In genomic region chr3:124442463-124442862, GRCh38 we compare ENCODE assay signal across 18 cellular contexts.
A peak's percentile ranks its signal among the peaks of the same experiment; 100 is the strongest.
DNase-seq lines count a peak whose midpoint lies in the region; ATAC-seq, FAIRE-seq and TF ChIP-seq lines count a peak whose summit lies in the region.
"Had no signal": no experiment of that assay in that cellular context is flagged by ENCODE, and none has a peak within 500 bp of the region (broad histone marks: within the 10 kb centered on the region; RNA-seq: fewer than 3 reads in every experiment).

No MANE protein-coding gene starts in this region.

- intact Hi-C loops in PC-3 (cut with micrococcal nuclease): no loop called here
- intact Hi-C loops in dorsolateral prefrontal cortex (cut with DNase I): no loop called here
- intact Hi-C loops in kidney (cut with DNase I): no loop called here

- TF ChIP-seq CTCF in PC-3 (conservative IDR thresholded peaks at IDR 0.05; ENCODE audit: low read depth, low read length): no peak; the same call in 1 of the 2 replicates
- no peak for TF ChIP-seq CTCF in dorsolateral prefrontal cortex (IDR thresholded peaks at IDR 0.05 in 54 of 56, conservative IDR thresholded peaks at IDR 0.05 in 2 of 56; ENCODE audit: low read depth in 1 of 56, partially characterized antibody in 56 of 56)
- no peak for TF ChIP-seq CTCF in kidney (IDR thresholded peaks at IDR 0.05; ENCODE audit: borderline replicate concordance, extremely low read depth, insufficient read depth)

- H3K9ac ChIP-seq in PC-3 (ENCODE audit: low read length) (no peak overlapping the region), kidney (ENCODE audit: low read length in 2 of 2) (no peak overlapping the region)

- no peak for ATAC-seq in PC-3
- ATAC-seq: Panc1 had no signal

- no peaks in the 10 kb centered on the region for H3K4me1 ChIP-seq in PC-3 (ENCODE audit: insufficient read depth, low read length)
- no peaks in the 10 kb centered on the region for H3K4me1 ChIP-seq in kidney (ENCODE audit: control insufficient read depth in 1 of 2, insufficient read depth in 1 of 2, low read depth in 1 of 2, low read length in 2 of 2)

- no TSS peak for BruUV-seq in PC-3 (replicated peaks; lab: Mats Ljungman, UMichigan)

- CTCF ChIA-PET in PC-3 (lab: Charles Lee): no interaction called here

- no peaks in the 10 kb centered on the region for H3K79me2 ChIP-seq in PC-3 (ENCODE audit: low read length)

- DNase-seq in H54 (ENCODE audit: insufficient read length, low spot score) (peak; percentile 5), PC-3 (peak; percentile 21), dorsolateral prefrontal cortex (no peak), kidney (no peak), NCI-H524 (lab: John Stamatoyannopoulos, UW) (no peak), AG08396 (ENCODE audit: low spot score) (no peak)
- no peak for DNase-seq in central memory CD4-positive, alpha-beta T cell
- DNase-seq: Calu3, DMS79 treated with DMSO at 0.1 percent for 48 hours, Kasumi-1, MG63, NCI-H2029 treated with DMSO at 0.1 percent for 48 hours, NCI-H69, SIG-M5 had no signal

- FAIRE-seq in H54 (lab: Jason Lieb, UNC): no peak
- FAIRE-seq in kidney (lab: Jason Lieb, UNC): no peak
- FAIRE-seq: H1 had no signal

- POLR2A ChIA-PET in PC-3 (lab: Charles Lee; ENCODE audit: unreplicated experiment): no interaction called here

- no peak for TF ChIP-seq POLR2A in H54 (IDR thresholded peaks at IDR 0.05; ENCODE audit: low read depth, low read length)

- H2AFZ ChIP-seq in PC-3 (ENCODE audit: low read length): no peak overlapping the region

- H3K4me3 ChIP-seq in PC-3 (ENCODE audit: low read length) (no peak overlapping the region), dorsolateral prefrontal cortex (no peak overlapping the region), kidney (ENCODE audit: low read length in 2 of 2) (no peak overlapping the region)
- H3K4me3 ChIP-seq: MG63, SK-N-MC had no signal

- H3K27ac ChIP-seq in PC-3 (ENCODE audit: low read length): no peak overlapping the region
- peak overlapping the region in 52 of 59 donors; percentile 0 to 85 (median 64) for H3K27ac ChIP-seq in dorsolateral prefrontal cortex
- no peak overlapping the region for H3K27ac ChIP-seq in kidney (ENCODE audit: low read depth in 2 of 2, low read length in 2 of 2)
- H3K27ac ChIP-seq: HL-60, SK-N-MC had no signal

- H3K36me3 ChIP-seq in PC-3 (ENCODE audit: low read depth, low read length): no peaks in the 10 kb centered on the region
- H3K36me3 ChIP-seq in kidney (ENCODE audit: control insufficient read depth in 1 of 2, insufficient read depth in 2 of 2, low read length in 2 of 2): peaks cover 0 to 2% of the 10 kb centered on the region in 2 donors
- H3K36me3 ChIP-seq: MG63 had no signal

- H3K27me3 ChIP-seq in PC-3 (ENCODE audit: low read length) (no peaks in the 10 kb centered on the region), dorsolateral prefrontal cortex (no peaks in the 10 kb centered on the region)

- H3K4me2 ChIP-seq in PC-3 (ENCODE audit: low read length): no peak overlapping the region

- no peaks in the 10 kb centered on the region for H3F3A ChIP-seq in PC-3 (ENCODE audit: low read length, unreplicated experiment)

- H3K9me3 ChIP-seq in PC-3 (ENCODE audit: low read length): no peaks in the 10 kb centered on the region
- H3K9me3 ChIP-seq in kidney (ENCODE audit: control insufficient read depth in 1 of 2, low read length in 2 of 2): no peaks in the 10 kb centered on the region
- H3K9me3 ChIP-seq: MG63 had no signal

- H3K9me2 ChIP-seq in PC-3 (replicated peaks; ENCODE audit: low read length): no peaks in the 10 kb centered on the region

- H4K20me1 ChIP-seq in PC-3 (ENCODE audit: low read length): no peaks in the 10 kb centered on the region

Comparison
In these comparisons a context has a peak if more than half of its experiments do, and no peak if none do; other contexts are left out.
1. DNase-seq: peak in H54 (single experiment) and PC-3 (single experiment); none in dorsolateral prefrontal cortex (0 of 10), central memory CD4-positive, alpha-beta T cell (single experiment), kidney (single experiment), NCI-H524 (0 of 2) and AG08396 (single experiment).
2. H3K27ac ChIP-seq: peak in dorsolateral prefrontal cortex (52 of 59); none in PC-3 (single experiment) and kidney (0 of 2).